8 cellular contexts compared by ENCODE assay signal in the genomic region with DNA sequence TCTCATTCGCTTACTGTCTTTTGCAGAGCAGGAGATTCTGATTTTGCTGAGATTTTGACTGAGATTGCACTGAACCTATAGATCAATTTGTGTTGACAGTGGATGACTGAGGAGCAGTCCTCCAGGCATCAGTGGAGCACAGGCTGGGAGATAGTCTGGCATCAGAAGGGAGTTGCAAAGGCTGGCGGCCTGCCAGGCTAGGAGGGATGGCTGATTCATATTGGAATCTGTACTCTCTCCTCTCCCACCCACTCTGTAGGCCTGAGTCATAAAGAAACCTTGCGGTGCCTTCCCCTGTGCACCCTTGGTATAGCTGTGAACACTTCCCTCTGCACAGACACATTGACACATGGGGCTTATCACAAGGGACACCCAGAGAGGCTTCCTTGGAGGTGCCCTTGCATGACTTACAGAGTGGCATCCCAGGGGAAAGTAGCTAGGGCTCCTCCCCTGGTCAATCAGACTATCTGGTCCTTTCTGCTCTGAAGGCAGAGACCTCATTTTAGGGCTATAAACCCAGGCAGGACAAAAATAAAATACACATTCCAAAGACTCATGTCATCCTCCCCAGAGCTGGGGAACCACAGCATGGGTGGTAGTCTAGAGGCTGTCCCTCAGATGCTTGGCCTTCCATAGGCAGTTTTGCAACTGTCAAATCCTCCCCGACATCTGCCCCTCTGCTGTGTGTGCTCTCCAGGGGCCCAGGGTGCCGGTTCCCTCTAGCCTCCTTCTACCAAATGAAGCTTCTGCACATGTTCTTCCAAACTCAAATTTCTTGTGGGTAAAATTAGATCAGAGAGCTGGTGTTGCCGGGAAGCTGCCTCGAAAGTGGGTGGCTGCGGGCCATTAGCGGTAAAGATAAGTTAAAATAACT.
A peak's percentile ranks its signal among the peaks of the same experiment; 100 is the strongest.
DNase-seq lines count a peak whose midpoint lies in the region; ATAC-seq and TF ChIP-seq lines count a peak whose summit lies in the region.

No MANE protein-coding gene starts in this region.

- in situ Hi-C loops in brain microvascular endothelial cell (cut with HindIII; ENCODE audit: low pct_ligation_motif_present, low sequenced_read_pairs) = no loop called here

- H3K27me3 ChIP-seq in brain microvascular endothelial cell (replicated peaks) = no peaks in the 10 kb centered on the region

- H3K36me3 ChIP-seq in brain microvascular endothelial cell (replicated peaks) = no peaks in the 10 kb centered on the region

- peak; percentile 100 for ATAC-seq in GM19351 (IDR thresholded peaks at IDR 0.05; ENCODE audit: unreplicated experiment)
- ATAC-seq in HG03378 (IDR thresholded peaks at IDR 0.05; ENCODE audit: unreplicated experiment) = peak; percentile 100

- H3K4me3 ChIP-seq in AG10803 (ENCODE audit: low read length) = no peak overlapping the region
- H3K4me3 ChIP-seq in brain microvascular endothelial cell (ENCODE audit: low read depth, low read length) = peak overlapping the region; percentile 26

- DNase-seq in AG10803 (ENCODE audit: low read depth) = peak; percentile 94
- peak; percentile 14 for DNase-seq in T-helper 9 cell
- peak; percentile 98 for DNase-seq in brain microvascular endothelial cell
- peak; percentile 25 for DNase-seq in medulla oblongata (ENCODE audit: extremely low spot score)
- DNase-seq in stimulated activated CD8-positive, alpha-beta memory T cell treated with anti-CD3 and anti-CD28 coated beads, Interleukin-7, amount 100 ng/mL, for 48 hours (ENCODE audit: extremely low read depth in 1 of 2, low read depth in 1 of 2) = peak; percentile 59 to 83
- no peak for DNase-seq in NAMALWA (ENCODE audit: low spot score)

- TF ChIP-seq CTCF in AG10803 (conservative IDR thresholded peaks at IDR 0.05; ENCODE audit: low read length) (no peak), brain microvascular endothelial cell (IDR thresholded peaks at IDR 0.05; ENCODE audit: low read depth, low read length, missing control alignments) (no peak)

- peak overlapping the region; percentile 89 for H3K27ac ChIP-seq in brain microvascular endothelial cell
